In genomic region chr2:73999881-74000597, GRCh38 we compare ENCODE assay signal across 1 cellular context.
TF ChIP-seq lines count a peak whose summit lies in the region.

No MANE protein-coding gene starts in this region.

TF ChIP-seq in HEK293, 187 proteins besides CTCF, POLR2A, EP300 and RAD21 (continued from another document):
- TF ChIP-seq TSHZ1 (tag by site-specific recombination; IDR thresholded peaks at IDR 0.05; ENCODE audit: borderline replicate concordance) (no peak), ZNF645 (tag by site-specific recombination; IDR thresholded peaks at IDR 0.05) (no peak), GLIS1 (tag by site-specific recombination; IDR thresholded peaks at IDR 0.05) (no peak; the same call in 1 of the 2 replicates), ZNF677 (tag by site-specific recombination; IDR thresholded peaks at IDR 0.05) (no peak), ZNF623 (tag by site-specific recombination; IDR thresholded peaks at IDR 0.05) (no peak), KLF1 (tag by site-specific recombination; IDR thresholded peaks at IDR 0.05) (peak; percentile 40; the same call in 1 of the 2 replicates), ZNF664 (tag by site-specific recombination; IDR thresholded peaks at IDR 0.05) (no peak), ZNF585B (tag by site-specific recombination; IDR thresholded peaks at IDR 0.05) (no peak), ZNF214 (tag by site-specific recombination; IDR thresholded peaks at IDR 0.05; ENCODE audit: borderline replicate concordance) (no peak), ZNF155 (tag by site-specific recombination; IDR thresholded peaks at IDR 0.05) (no peak), ZNF37A (tag by site-specific recombination; IDR thresholded peaks at IDR 0.05) (no peak), ZNF776 (tag by site-specific recombination; IDR thresholded peaks at IDR 0.05; ENCODE audit: borderline replicate concordance) (no peak), ZNF629 (tag by site-specific recombination; IDR thresholded peaks at IDR 0.05) (no peak), ZEB2 (tag by site-specific recombination; IDR thresholded peaks at IDR 0.05) (no peak), ZNF366 (tag by site-specific recombination; conservative IDR thresholded peaks at IDR 0.05) (0 out of 2 replicates have a peak, but pooled peaks have one; percentile 28), ZNF223 (tag by site-specific recombination; IDR thresholded peaks at IDR 0.05) (no peak), ZNF658 (tag by site-specific recombination; IDR thresholded peaks at IDR 0.05) (no peak), YY1 (tag by site-specific recombination; IDR thresholded peaks at IDR 0.05) (no peak), ZNF530 (tag by site-specific recombination; IDR thresholded peaks at IDR 0.05; ENCODE audit: low read depth) (no peak), ZSCAN4 (tag by site-specific recombination; IDR thresholded peaks at IDR 0.05) (no peak), HOXC10 (CRISPR knock-in tag; IDR thresholded peaks at IDR 0.05) (no peak), ZNF792 (tag by site-specific recombination; IDR thresholded peaks at IDR 0.05) (no peak), ZNF555 (tag by site-specific recombination; conservative IDR thresholded peaks at IDR 0.05) (no peak), ZBTB8A (tag by site-specific recombination; IDR thresholded peaks at IDR 0.05) (no peak), HIC1 (tag by site-specific recombination; IDR thresholded peaks at IDR 0.05) (no peak), SP7 (tag by site-specific recombination; IDR thresholded peaks at IDR 0.05) (no peak), ZBTB17 (tag by site-specific recombination; IDR thresholded peaks at IDR 0.05) (peak; percentile 86), ZBTB20 (tag by site-specific recombination; IDR thresholded peaks at IDR 0.05) (peak; percentile 68)
